Comparison of ENCODE assay signal across 17 cellular contexts in genomic region chr5:109951348-109951747, GRCh38.
"Had no signal": no experiment of that assay in that cellular context is flagged by ENCODE, and none has a peak within 500 bp of the region (broad histone marks: within the 10 kb centered on the region; RNA-seq: fewer than 3 reads in every experiment).

No MANE protein-coding gene starts in this region.

- H3K4me2 ChIP-seq: hepatocyte had no signal

- H3K36me3 ChIP-seq: esophagus muscularis mucosa, gastroesophageal sphincter, heart left ventricle, left lung, lower lobe of right lung had no signal

- DNase-seq: dermis blood vessel endothelial cell; dorsolateral prefrontal cortex; effector CD4-positive, alpha-beta T cell; effector memory CD4-positive, alpha-beta T cell; foreskin keratinocyte; heart left ventricle; left cardiac atrium; left lung; left ventricle myocardium superior; lower lobe of right lung; mesenchymal stem cell; mucosa of descending colon; naive B cell had no signal

- H3K9me3 ChIP-seq: esophagus muscularis mucosa, gastroesophageal sphincter, heart left ventricle, left lung, lower lobe of right lung, mucosa of descending colon had no signal

- H3K79me2 ChIP-seq: hepatocyte had no signal

- H3K27ac ChIP-seq: coronary artery, dorsolateral prefrontal cortex, esophagus muscularis mucosa, foreskin keratinocyte, gastroesophageal sphincter, heart left ventricle, hepatocyte, left lung, lower lobe of right lung had no signal

- H3K4me3 ChIP-seq: coronary artery, dorsolateral prefrontal cortex, esophagus muscularis mucosa, gastroesophageal sphincter, heart left ventricle, hepatocyte, left lung, lower lobe of right lung, mucosa of descending colon had no signal

- H3K27me3 ChIP-seq: dorsolateral prefrontal cortex, esophagus muscularis mucosa, foreskin keratinocyte, gastroesophageal sphincter, hepatocyte, left lung had no signal

- H2AFZ ChIP-seq: hepatocyte had no signal

- H3K4me1 ChIP-seq: esophagus muscularis mucosa, foreskin keratinocyte, gastroesophageal sphincter, heart left ventricle, left lung, lower lobe of right lung had no signal
